Comparison of ENCODE assay signal across 12 cellular contexts in genomic region chr13:111176421-111176820, GRCh38.
DNase-seq lines count a peak whose midpoint lies in the region; ATAC-seq, FAIRE-seq and TF ChIP-seq lines count a peak whose summit lies in the region.
"Had no signal": no experiment of that assay in that cellular context is flagged by ENCODE, and none has a peak within 500 bp of the region (broad histone marks: within the 10 kb centered on the region; RNA-seq: fewer than 3 reads in every experiment).

No MANE protein-coding gene starts in this region.

- H3K4me2 ChIP-seq in SK-N-SH: no peak overlapping the region

- H3K4me3 ChIP-seq in effector memory CD4-positive, alpha-beta T cell (ENCODE audit: insufficient read depth, low read depth, low read length, poor library complexity, severe bottlenecking): no peak overlapping the region
- H3K4me3 ChIP-seq in small intestine (ENCODE audit: low read depth in 1 of 2, low read length in 2 of 2) (no peak overlapping the region), SK-N-SH (ENCODE audit: low read depth in 2 of 2, low read length in 1 of 2) (no peak overlapping the region)

- no peak overlapping the region for H3K9ac ChIP-seq in SK-N-SH

- H3K36me3 Mint-ChIP-seq in CD4-positive, alpha-beta T cell (ENCODE audit: low read depth): peaks cover 53% of the 10 kb centered on the region

- no peak for DNase-seq in CD4-positive, alpha-beta T cell
- DNase-seq in RWPE1 (ENCODE audit: low spot score) (no peak), small intestine (no peak), NCI-H226 (no peak), SK-N-SH (no peak)
- no peak for DNase-seq in effector memory CD4-positive, alpha-beta T cell
- DNase-seq: NCI-H524 treated with DMSO at 0.1 percent for 48 hours, retina had no signal

- H3K4me3 Mint-ChIP-seq in CD4-positive, alpha-beta T cell: peak overlapping the region; percentile 52
- H3K4me3 Mint-ChIP-seq: mesothelial cell of epicardium had no signal

- peaks cover 85% of the 10 kb centered on the region for H3K79me2 ChIP-seq in SK-N-SH (ENCODE audit: insufficient read depth)

- H3K27ac ChIP-seq in CD4-positive, alpha-beta T cell (ENCODE audit: low read depth, low read length): no peak overlapping the region
- peak overlapping the region; percentile 31; the same call in 1 of the 2 replicates for H3K27ac ChIP-seq in RWPE1
- H3K27ac ChIP-seq in effector memory CD4-positive, alpha-beta T cell (ENCODE audit: insufficient read depth, low read length, poor library complexity, severe bottlenecking): peak overlapping the region; percentile 64
- peak overlapping the region; percentile 16 to 82 for H3K27ac ChIP-seq in small intestine (ENCODE audit: low read depth in 1 of 2, low read length in 1 of 2)
- no peak overlapping the region; a peak in 1 of 4 replicates for H3K27ac ChIP-seq in SK-N-SH (ENCODE audit: low read depth in 2 of 2, low read length in 1 of 2)

- ATAC-seq in CD4-positive, alpha-beta T cell (ENCODE audit: poor library complexity): no peak
- ATAC-seq in HG03095 (IDR thresholded peaks at IDR 0.05; ENCODE audit: unreplicated experiment): no peak
- no peak for ATAC-seq in GM21576 (IDR thresholded peaks at IDR 0.05; ENCODE audit: unreplicated experiment)

- WGBS in small intestine, 3 donors: 96 to 99% (median 98%) methylated on average over 8 of the region's 8 CpGs
- 93% methylated on average over 8 of the region's 8 CpGs for WGBS in SK-N-SH (ENCODE audit: low lambda C conversion rate)

- H3F3A ChIP-seq in SK-N-SH (replicated peaks; ENCODE audit: insufficient read depth): no peaks in the 10 kb centered on the region

- peaks cover 47% of the 10 kb centered on the region for H3K4me1 ChIP-seq in effector memory CD4-positive, alpha-beta T cell (ENCODE audit: control insufficient read depth, insufficient read depth, low read length, poor library complexity, severe bottlenecking)
- H3K4me1 ChIP-seq in small intestine (ENCODE audit: control insufficient read depth in 2 of 2, insufficient read depth in 1 of 2, low read depth in 1 of 2, low read length in 1 of 2): peaks cover 0 to 13% of the 10 kb centered on the region in 2 donors
- peaks cover 0 to 21% of the 10 kb centered on the region in 2 experiments; a peak in 1 of 4 replicates for H3K4me1 ChIP-seq in SK-N-SH (ENCODE audit: control insufficient read depth in 1 of 2, insufficient read depth in 2 of 2, low read depth in 1 of 2, low read length in 1 of 2)

- TF ChIP-seq RAD21 in SK-N-SH (IDR thresholded peaks at IDR 0.05; ENCODE audit: low read length): no peak

- no peaks in the 10 kb centered on the region for H3K9me3 ChIP-seq in CD4-positive, alpha-beta T cell (ENCODE audit: control insufficient read depth, low read length)
- no peaks in the 10 kb centered on the region for H3K9me3 ChIP-seq in effector memory CD4-positive, alpha-beta T cell (ENCODE audit: control insufficient read depth, low read length)
- H3K9me3 ChIP-seq in small intestine (ENCODE audit: control insufficient read depth, low read depth): no peaks in the 10 kb centered on the region
- H3K9me3 ChIP-seq in SK-N-SH: no peaks in the 10 kb centered on the region

- CTCF ChIA-PET in CD4-positive, alpha-beta T cell (lab: Charles Lee): no interaction called here
- CTCF ChIA-PET in RWPE1 (lab: Yijun Ruan, JAX) (no interaction called here), SK-N-SH (lab: Yijun Ruan, JAX) (interaction anchor here (1.2 to 1.6 kb wide), 3 partner anchors 10 to 109 kb away, joined by 3 to 5 read pairs (median 3); no protein-coding TSS in a partner anchor)

- peaks cover 70% of the 10 kb centered on the region for H4K20me1 ChIP-seq in SK-N-SH (ENCODE audit: insufficient read depth)

- no peaks in the 10 kb centered on the region for H3K27me3 ChIP-seq in CD4-positive, alpha-beta T cell (ENCODE audit: control insufficient read depth, insufficient read depth, low read length)
- no peaks in the 10 kb centered on the region for H3K27me3 ChIP-seq in effector memory CD4-positive, alpha-beta T cell (replicated peaks; ENCODE audit: control insufficient read depth, insufficient read depth, low read length, poor library complexity, severe bottlenecking)
- H3K27me3 ChIP-seq in small intestine (ENCODE audit: control insufficient read depth in 2 of 2, insufficient read depth in 2 of 2, low read length in 2 of 2) (no peaks in the 10 kb centered on the region), SK-N-SH (ENCODE audit: insufficient read depth) (no peaks in the 10 kb centered on the region)

- TF ChIP-seq EP300 in SK-N-SH (IDR thresholded peaks at IDR 0.05; ENCODE audit: borderline replicate concordance in 1 of 2, low read depth in 1 of 2, low read length in 1 of 2): no peak

- H3K36me3 ChIP-seq in effector memory CD4-positive, alpha-beta T cell (ENCODE audit: control insufficient read depth, insufficient read depth, low read length): peaks cover 8% of the 10 kb centered on the region
- H3K36me3 ChIP-seq in small intestine (ENCODE audit: control insufficient read depth in 2 of 2, insufficient read depth in 2 of 2, low read length in 2 of 2): peaks cover 0 to 4% of the 10 kb centered on the region in 2 donors
- peaks cover 7 to 26% of the 10 kb centered on the region in 2 experiments for H3K36me3 ChIP-seq in SK-N-SH (replicated peaks in 1 of 2; ENCODE audit: control insufficient read depth in 1 of 2, insufficient read depth in 2 of 2, low read length in 1 of 2)

- POLR2A ChIA-PET in CD4-positive, alpha-beta T cell (lab: Charles Lee): interaction anchor here (2.5 kb wide), 1 partner anchor 13 kb away, joined by 20 read pairs; no protein-coding TSS in a partner anchor
- POLR2A ChIA-PET in RWPE1 (lab: Yijun Ruan, JAX; ENCODE audit: low non-redundant PET) (no interaction called here), SK-N-SH (lab: Yijun Ruan, JAX) (no interaction called here)

- no peaks in the 10 kb centered on the region for H3K27me3 Mint-ChIP-seq in CD4-positive, alpha-beta T cell

- peaks cover 2% of the 10 kb centered on the region for H3K9me3 Mint-ChIP-seq in CD4-positive, alpha-beta T cell
- H3K9me3 Mint-ChIP-seq: mesothelial cell of epicardium had no signal

- intact Hi-C loops in CD4-positive, alpha-beta T cell (cut with DNase I, micrococcal nuclease): no loop called here

- peaks cover 85% of the 10 kb centered on the region for H3K4me1 Mint-ChIP-seq in CD4-positive, alpha-beta T cell (ENCODE audit: low read depth)

- no peaks in the 10 kb centered on the region for H3K9me2 ChIP-seq in SK-N-SH

- peak overlapping the region; percentile 91 for H3K27ac Mint-ChIP-seq in CD4-positive, alpha-beta T cell

- H2AFZ ChIP-seq in SK-N-SH (ENCODE audit: low read depth): no peak overlapping the region

- no peak for TF ChIP-seq CTCF in CD4-positive, alpha-beta T cell (IDR thresholded peaks at IDR 0.05)
- TF ChIP-seq CTCF in RWPE1 (conservative IDR thresholded peaks at IDR 0.05; ENCODE audit: low read depth) (no peak), SK-N-SH (IDR thresholded peaks at IDR 0.05) (no peak)

- no peak for FAIRE-seq in small intestine (lab: Jason Lieb, UNC)
- FAIRE-seq: endometrium had no signal

TF ChIP-seq in SK-N-SH, 30 proteins besides CTCF, POLR2A, EP300 and RAD21:
- no peak for TF ChIP-seq MXI1 (IDR thresholded peaks at IDR 0.05; ENCODE audit: low read depth, low read length)
- no peak for TF ChIP-seq POLR2AphosphoS5 (IDR thresholded peaks at IDR 0.05; ENCODE audit: low read depth, low read length)
- no peak for TF ChIP-seq GABPA (IDR thresholded peaks at IDR 0.05; ENCODE audit: low read depth)
- no peak for TF ChIP-seq FOXM1 (IDR thresholded peaks at IDR 0.05; ENCODE audit: low read depth)
- no peak for TF ChIP-seq USF2 (IDR thresholded peaks at IDR 0.05; ENCODE audit: borderline replicate concordance, low read depth, low read length)
- no peak for TF ChIP-seq IRF3 (IDR thresholded peaks at IDR 0.05; ENCODE audit: low read depth, low read length)
- no peak for TF ChIP-seq ELF1 (IDR thresholded peaks at IDR 0.05)
- no peak for TF ChIP-seq JUND (IDR thresholded peaks at IDR 0.05)
- no peak for TF ChIP-seq RXRA (IDR thresholded peaks at IDR 0.05; ENCODE audit: borderline replicate concordance, low read depth)
- no peak for TF ChIP-seq FOXJ3 (CRISPR knock-in tag; IDR thresholded peaks at IDR 0.05)

Comparison
In these comparisons a context has a peak if more than half of its experiments do, and no peak if none do; other contexts are left out.
1. H3K27ac ChIP-seq: peak in RWPE1 (single experiment), effector memory CD4-positive, alpha-beta T cell (single experiment) and small intestine (2 of 2); none in CD4-positive, alpha-beta T cell (single experiment) and SK-N-SH (0 of 2).